ENCODE assay signal across 1 cellular context in the genomic region with DNA sequence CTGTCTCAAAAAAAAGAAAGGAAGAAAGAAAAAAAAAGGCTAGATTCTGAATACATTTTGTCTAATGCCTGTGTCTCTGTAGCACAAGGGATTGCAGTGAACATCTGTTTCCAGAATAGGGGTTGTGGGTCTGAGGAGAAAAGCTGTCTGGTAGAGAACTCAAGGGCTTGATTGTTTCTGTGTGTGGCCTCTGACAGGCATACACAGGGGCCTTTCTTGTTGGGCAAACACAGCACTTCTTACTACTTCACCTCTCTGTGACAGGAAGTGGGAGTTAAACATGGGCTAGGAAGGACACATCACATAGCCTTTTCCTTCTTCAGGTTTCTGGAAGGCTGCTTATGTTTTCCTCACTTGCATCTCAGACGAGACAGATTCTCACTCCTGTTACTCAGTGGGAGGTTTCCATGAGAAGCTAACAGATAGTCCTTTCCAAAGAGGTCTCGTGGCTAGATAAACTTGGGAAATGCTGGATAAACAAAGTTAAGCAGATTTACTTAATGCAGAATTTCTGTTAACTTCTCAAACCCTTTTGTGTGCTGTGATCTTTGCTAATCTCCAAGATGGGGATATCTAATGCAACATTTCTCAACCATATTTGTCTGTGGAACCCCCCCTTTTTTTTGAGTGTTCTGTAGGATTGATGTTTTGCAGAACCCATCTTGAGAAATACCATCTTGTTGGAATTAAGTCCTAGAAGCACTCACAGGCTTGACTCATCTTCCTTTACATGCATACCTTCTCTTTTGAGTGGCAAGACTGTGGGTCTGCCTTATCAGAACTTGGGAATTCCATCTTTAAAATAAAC.
TF ChIP-seq lines count a peak whose summit lies in the region.

No MANE protein-coding gene starts in this region.

TF ChIP-seq in endothelial cell of umbilical vein, 7 proteins besides CTCF, POLR2A, EP300 and RAD21:
- TF ChIP-seq GATA2 (IDR thresholded peaks at IDR 0.05; ENCODE audit: insufficient read depth, insufficient read length, low read depth, low read length) = no peak
- TF ChIP-seq JUN (IDR thresholded peaks at IDR 0.05; ENCODE audit: borderline replicate concordance, insufficient read depth, insufficient read length, low read depth) = no peak
- TF ChIP-seq EZH2 (IDR thresholded peaks at IDR 0.05; ENCODE audit: borderline replicate concordance, low read depth, low read length, severe bottlenecking) = no peak
- no peak for TF ChIP-seq FOS (IDR thresholded peaks at IDR 0.05; ENCODE audit: borderline replicate concordance, insufficient read depth, low read length)
- TF ChIP-seq, protein P1, sequence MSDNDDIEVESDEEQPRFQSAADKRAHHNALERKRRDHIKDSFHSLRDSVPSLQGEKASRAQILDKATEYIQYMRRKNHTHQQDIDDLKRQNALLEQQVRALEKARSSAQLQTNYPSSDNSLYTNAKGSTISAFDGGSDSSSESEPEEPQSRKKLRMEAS (IDR thresholded peaks at IDR 0.05; ENCODE audit: insufficient read depth, insufficient read length) = no peak
- TF ChIP-seq MYC (IDR thresholded peaks at IDR 0.05; ENCODE audit: low read depth, low read length) = no peak
- TF ChIP-seq POLR2AphosphoS5 (IDR thresholded peaks at IDR 0.05; ENCODE audit: insufficient read depth, low read depth, low read length) = no peak
